Comparison of ENCODE assay signal across 1 cellular context in the genomic region with DNA sequence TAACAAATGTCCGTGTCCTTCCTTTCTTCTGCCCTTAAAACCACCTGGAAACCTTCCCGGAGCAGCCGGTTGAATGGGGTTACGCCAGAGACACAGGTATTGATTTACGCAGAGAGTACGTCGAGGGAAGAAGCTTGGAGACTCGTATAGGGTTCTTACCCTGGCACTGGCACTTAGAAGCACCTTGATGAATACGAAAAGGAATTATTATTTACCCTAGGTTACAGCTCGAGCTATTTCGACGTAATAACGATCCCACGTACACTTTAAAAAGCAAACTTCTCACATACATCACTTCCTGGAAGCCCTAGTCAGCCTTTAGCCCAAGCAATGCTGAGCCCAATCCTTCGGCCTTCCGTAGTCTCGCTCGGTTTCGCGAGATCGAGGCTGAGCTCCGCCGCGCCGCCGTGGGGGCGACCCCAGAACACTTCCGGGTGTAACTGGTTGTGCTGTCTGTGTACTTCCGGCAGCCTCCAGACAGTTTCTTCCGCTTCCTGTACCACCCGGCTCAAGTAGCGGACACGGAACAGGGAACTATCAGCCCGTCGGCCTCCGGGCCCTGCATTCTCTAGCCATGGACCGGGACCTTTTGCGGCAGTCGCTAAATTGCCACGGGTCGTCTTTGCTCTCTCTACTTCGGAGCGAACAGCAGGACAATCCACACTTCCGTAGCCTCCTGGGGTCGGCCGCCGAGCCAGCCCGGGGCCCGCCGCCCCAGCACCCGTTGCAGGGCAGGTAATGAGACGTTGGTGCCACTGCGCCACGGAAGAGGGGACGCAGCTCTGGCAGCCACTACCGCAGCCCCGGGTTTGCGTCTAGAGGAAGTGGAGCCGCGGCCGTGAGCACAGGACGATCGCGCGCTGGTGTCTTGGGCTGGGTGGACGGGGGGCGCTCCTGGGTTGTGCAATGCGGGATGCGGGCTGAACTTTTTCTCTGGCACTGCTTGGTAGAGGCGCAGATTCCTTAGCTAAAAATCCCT.
TF ChIP-seq lines count a peak whose summit lies in the region.

A gene with protein sequence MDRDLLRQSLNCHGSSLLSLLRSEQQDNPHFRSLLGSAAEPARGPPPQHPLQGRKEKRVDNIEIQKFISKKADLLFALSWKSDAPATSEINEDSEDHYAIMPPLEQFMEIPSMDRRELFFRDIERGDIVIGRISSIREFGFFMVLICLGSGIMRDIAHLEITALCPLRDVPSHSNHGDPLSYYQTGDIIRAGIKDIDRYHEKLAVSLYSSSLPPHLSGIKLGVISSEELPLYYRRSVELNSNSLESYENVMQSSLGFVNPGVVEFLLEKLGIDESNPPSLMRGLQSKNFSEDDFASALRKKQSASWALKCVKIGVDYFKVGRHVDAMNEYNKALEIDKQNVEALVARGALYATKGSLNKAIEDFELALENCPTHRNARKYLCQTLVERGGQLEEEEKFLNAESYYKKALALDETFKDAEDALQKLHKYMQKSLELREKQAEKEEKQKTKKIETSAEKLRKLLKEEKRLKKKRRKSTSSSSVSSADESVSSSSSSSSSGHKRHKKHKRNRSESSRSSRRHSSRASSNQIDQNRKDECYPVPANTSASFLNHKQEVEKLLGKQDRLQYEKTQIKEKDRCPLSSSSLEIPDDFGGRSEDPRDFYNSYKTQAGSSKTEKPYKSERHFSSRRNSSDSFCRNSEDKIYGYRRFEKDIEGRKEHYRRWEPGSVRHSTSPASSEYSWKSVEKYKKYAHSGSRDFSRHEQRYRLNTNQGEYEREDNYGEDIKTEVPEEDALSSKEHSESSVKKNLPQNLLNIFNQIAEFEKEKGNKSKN (plus strand): TSS at position 476 of the 979 bp plus-strand sequence. CDS start 99 bp downstream, at position 575.

TF ChIP-seq in HepG2, 621 proteins besides CTCF, POLR2A, EP300 and RAD21 (continued from another document and continues in another):
- TF ChIP-seq, protein P1, sequence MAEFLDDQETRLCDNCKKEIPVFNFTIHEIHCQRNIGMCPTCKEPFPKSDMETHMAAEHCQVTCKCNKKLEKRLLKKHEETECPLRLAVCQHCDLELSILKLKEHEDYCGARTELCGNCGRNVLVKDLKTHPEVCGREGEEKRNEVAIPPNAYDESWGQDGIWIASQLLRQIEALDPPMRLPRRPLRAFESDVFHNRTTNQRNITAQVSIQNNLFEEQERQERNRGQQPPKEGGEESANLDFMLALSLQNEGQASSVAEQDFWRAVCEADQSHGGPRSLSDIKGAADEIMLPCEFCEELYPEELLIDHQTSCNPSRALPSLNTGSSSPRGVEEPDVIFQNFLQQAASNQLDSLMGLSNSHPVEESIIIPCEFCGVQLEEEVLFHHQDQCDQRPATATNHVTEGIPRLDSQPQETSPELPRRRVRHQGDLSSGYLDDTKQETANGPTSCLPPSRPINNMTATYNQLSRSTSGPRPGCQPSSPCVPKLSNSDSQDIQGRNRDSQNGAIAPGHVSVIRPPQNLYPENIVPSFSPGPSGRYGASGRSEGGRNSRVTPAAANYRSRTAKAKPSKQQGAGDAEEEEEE (CRISPR knock-in tag; IDR thresholded peaks at IDR 0.05; ENCODE audit: borderline replicate concordance), result no peak
- no peak for TF ChIP-seq ZNF850 (CRISPR knock-in tag; conservative IDR thresholded peaks at IDR 0.05)
- TF ChIP-seq CEBPB (IDR thresholded peaks at IDR 0.05; ENCODE audit: borderline replicate concordance, low read depth, low read length), result peak; percentile 85
- no peak for TF ChIP-seq SCMH1 (CRISPR knock-in tag; IDR thresholded peaks at IDR 0.05; ENCODE audit: borderline replicate concordance)
- TF ChIP-seq ARNT2 (CRISPR knock-in tag; IDR thresholded peaks at IDR 0.05; ENCODE audit: low read depth), result peak; percentile 96
- TF ChIP-seq SMAD9 (CRISPR knock-in tag; IDR thresholded peaks at IDR 0.05), result no peak
- no peak for TF ChIP-seq ZNF749 (CRISPR knock-in tag; IDR thresholded peaks at IDR 0.05; ENCODE audit: borderline replicate concordance)
- no peak for TF ChIP-seq ZNF530 (CRISPR knock-in tag; IDR thresholded peaks at IDR 0.05; ENCODE audit: low read depth)
- TF ChIP-seq ZNF496 (CRISPR knock-in tag; IDR thresholded peaks at IDR 0.05; ENCODE audit: insufficient replicate concordance), result no peak
- no peak for TF ChIP-seq SMARCC2 (IDR thresholded peaks at IDR 0.05)
- TF ChIP-seq ZIK1 (CRISPR knock-in tag; IDR thresholded peaks at IDR 0.05; ENCODE audit: borderline replicate concordance, low read depth), result 0 out of 2 replicates have a peak, but pooled peaks have one; percentile 36
- TF ChIP-seq, protein P2, sequence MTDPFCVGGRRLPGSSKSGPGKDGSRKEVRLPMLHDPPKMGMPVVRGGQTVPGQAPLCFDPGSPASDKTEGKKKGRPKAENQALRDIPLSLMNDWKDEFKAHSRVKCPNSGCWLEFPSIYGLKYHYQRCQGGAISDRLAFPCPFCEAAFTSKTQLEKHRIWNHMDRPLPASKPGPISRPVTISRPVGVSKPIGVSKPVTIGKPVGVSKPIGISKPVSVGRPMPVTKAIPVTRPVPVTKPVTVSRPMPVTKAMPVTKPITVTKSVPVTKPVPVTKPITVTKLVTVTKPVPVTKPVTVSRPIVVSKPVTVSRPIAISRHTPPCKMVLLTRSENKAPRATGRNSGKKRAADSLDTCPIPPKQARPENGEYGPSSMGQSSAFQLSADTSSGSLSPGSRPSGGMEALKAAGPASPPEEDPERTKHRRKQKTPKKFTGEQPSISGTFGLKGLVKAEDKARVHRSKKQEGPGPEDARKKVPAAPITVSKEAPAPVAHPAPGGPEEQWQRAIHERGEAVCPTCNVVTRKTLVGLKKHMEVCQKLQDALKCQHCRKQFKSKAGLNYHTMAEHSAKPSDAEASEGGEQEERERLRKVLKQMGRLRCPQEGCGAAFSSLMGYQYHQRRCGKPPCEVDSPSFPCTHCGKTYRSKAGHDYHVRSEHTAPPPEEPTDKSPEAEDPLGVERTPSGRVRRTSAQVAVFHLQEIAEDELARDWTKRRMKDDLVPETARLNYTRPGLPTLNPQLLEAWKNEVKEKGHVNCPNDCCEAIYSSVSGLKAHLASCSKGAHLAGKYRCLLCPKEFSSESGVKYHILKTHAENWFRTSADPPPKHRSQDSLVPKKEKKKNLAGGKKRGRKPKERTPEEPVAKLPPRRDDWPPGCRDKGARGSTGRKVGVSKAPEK (CRISPR knock-in tag; IDR thresholded peaks at IDR 0.05; ENCODE audit: borderline replicate concordance), result peak; percentile 63; the same call in 1 of the 2 replicates
- TF ChIP-seq GPN1 (CRISPR knock-in tag; IDR thresholded peaks at IDR 0.05; ENCODE audit: borderline replicate concordance), result no peak
- TF ChIP-seq, protein P3, sequence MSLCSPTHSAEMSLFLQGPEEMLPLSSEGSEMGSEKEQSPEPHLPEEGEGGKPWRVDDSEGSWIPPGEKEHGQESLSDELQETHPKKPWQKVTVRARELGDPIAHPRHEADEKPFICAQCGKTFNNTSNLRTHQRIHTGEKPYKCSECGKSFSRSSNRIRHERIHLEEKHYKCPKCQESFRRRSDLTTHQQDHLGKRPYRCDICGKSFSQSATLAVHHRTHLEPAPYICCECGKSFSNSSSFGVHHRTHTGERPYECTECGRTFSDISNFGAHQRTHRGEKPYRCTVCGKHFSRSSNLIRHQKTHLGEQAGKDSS (CRISPR knock-in tag; IDR thresholded peaks at IDR 0.05; ENCODE audit: borderline replicate concordance, low read depth), result peak; percentile 63; the same call in 1 of the 2 replicates
- TF ChIP-seq ZNF430 (CRISPR knock-in tag; IDR thresholded peaks at IDR 0.05), result peak; percentile 69
- no peak for TF ChIP-seq IRX3 (CRISPR knock-in tag; IDR thresholded peaks at IDR 0.05; ENCODE audit: borderline replicate concordance, low read depth)
- TF ChIP-seq HOXD1 (CRISPR knock-in tag; IDR thresholded peaks at IDR 0.05), result no peak
- no peak; the same call in 1 of the 2 replicates for TF ChIP-seq ZNF333 (CRISPR knock-in tag; IDR thresholded peaks at IDR 0.05; ENCODE audit: borderline replicate concordance)
- TF ChIP-seq, protein P4, sequence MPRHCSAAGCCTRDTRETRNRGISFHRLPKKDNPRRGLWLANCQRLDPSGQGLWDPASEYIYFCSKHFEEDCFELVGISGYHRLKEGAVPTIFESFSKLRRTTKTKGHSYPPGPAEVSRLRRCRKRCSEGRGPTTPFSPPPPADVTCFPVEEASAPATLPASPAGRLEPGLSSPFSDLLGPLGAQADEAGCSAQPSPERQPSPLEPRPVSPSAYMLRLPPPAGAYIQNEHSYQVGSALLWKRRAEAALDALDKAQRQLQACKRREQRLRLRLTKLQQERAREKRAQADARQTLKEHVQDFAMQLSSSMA (CRISPR knock-in tag; IDR thresholded peaks at IDR 0.05), result peak; percentile 94; the same call in 1 of the 2 replicates
- TF ChIP-seq, protein P5, sequence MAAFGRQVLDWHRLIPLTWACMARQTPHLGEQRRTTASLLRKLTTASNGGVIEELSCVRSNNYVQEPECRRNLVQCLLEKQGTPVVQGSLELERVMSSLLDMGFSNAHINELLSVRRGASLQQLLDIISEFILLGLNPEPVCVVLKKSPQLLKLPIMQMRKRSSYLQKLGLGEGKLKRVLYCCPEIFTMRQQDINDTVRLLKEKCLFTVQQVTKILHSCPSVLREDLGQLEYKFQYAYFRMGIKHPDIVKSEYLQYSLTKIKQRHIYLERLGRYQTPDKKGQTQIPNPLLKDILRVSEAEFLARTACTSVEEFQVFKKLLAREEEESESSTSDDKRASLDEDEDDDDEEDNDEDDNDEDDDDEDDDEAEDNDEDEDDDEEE (CRISPR knock-in tag; IDR thresholded peaks at IDR 0.05), result peak; percentile 6; the same call in 1 of the 2 replicates
- TF ChIP-seq PITX1 (CRISPR knock-in tag; IDR thresholded peaks at IDR 0.05), result peak; percentile 57; the same call in 1 of the 2 replicates
- no peak for TF ChIP-seq SOX6 (IDR thresholded peaks at IDR 0.05)
- peak; percentile 74; the same call in 1 of the 2 replicates for TF ChIP-seq SOX6 (CRISPR knock-in tag; IDR thresholded peaks at IDR 0.05)
- peak; percentile 16; the same call in 1 of the 2 replicates for TF ChIP-seq ZNF441 (CRISPR knock-in tag; IDR thresholded peaks at IDR 0.05; ENCODE audit: borderline replicate concordance)
- TF ChIP-seq, protein P6, sequence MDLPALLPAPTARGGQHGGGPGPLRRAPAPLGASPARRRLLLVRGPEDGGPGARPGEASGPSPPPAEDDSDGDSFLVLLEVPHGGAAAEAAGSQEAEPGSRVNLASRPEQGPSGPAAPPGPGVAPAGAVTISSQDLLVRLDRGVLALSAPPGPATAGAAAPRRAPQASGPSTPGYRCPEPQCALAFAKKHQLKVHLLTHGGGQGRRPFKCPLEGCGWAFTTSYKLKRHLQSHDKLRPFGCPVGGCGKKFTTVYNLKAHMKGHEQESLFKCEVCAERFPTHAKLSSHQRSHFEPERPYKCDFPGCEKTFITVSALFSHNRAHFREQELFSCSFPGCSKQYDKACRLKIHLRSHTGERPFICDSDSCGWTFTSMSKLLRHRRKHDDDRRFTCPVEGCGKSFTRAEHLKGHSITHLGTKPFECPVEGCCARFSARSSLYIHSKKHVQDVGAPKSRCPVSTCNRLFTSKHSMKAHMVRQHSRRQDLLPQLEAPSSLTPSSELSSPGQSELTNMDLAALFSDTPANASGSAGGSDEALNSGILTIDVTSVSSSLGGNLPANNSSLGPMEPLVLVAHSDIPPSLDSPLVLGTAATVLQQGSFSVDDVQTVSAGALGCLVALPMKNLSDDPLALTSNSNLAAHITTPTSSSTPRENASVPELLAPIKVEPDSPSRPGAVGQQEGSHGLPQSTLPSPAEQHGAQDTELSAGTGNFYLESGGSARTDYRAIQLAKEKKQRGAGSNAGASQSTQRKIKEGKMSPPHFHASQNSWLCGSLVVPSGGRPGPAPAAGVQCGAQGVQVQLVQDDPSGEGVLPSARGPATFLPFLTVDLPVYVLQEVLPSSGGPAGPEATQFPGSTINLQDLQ (CRISPR knock-in tag; IDR thresholded peaks at IDR 0.05), result no peak; the same call in 1 of the 2 replicates
- no peak for TF ChIP-seq ZNF746 (CRISPR knock-in tag; IDR thresholded peaks at IDR 0.05)
- no peak for TF ChIP-seq TBP (CRISPR knock-in tag; IDR thresholded peaks at IDR 0.05)
- TF ChIP-seq, protein P7, sequence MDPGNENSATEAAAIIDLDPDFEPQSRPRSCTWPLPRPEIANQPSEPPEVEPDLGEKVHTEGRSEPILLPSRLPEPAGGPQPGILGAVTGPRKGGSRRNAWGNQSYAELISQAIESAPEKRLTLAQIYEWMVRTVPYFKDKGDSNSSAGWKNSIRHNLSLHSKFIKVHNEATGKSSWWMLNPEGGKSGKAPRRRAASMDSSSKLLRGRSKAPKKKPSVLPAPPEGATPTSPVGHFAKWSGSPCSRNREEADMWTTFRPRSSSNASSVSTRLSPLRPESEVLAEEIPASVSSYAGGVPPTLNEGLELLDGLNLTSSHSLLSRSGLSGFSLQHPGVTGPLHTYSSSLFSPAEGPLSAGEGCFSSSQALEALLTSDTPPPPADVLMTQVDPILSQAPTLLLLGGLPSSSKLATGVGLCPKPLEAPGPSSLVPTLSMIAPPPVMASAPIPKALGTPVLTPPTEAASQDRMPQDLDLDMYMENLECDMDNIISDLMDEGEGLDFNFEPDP (CRISPR knock-in tag; conservative IDR thresholded peaks at IDR 0.05), result 0 out of 2 replicates have a peak, but pooled peaks have one; percentile 20
- TF ChIP-seq CEBPG (CRISPR knock-in tag; IDR thresholded peaks at IDR 0.05), result peak; percentile 76
- peak; percentile 49; the same call in 1 of the 2 replicates for TF ChIP-seq HHEX (CRISPR knock-in tag; IDR thresholded peaks at IDR 0.05)
- no peak for TF ChIP-seq KDM6A (CRISPR knock-in tag; IDR thresholded peaks at IDR 0.05; ENCODE audit: low read depth)
- TF ChIP-seq TEAD2 (CRISPR knock-in tag; IDR thresholded peaks at IDR 0.05), result no peak
- peak; percentile 92 for TF ChIP-seq HOXA3 (CRISPR knock-in tag; IDR thresholded peaks at IDR 0.05)
- TF ChIP-seq IKZF4 (CRISPR knock-in tag; IDR thresholded peaks at IDR 0.05; ENCODE audit: borderline replicate concordance, low read depth, not compliant biosample characterization), result no peak
- 0 out of 2 replicates have a peak, but pooled peaks have one; percentile 60 for TF ChIP-seq ZNF124 (CRISPR knock-in tag; IDR thresholded peaks at IDR 0.05)
- no peak for TF ChIP-seq MTA3 (CRISPR knock-in tag; IDR thresholded peaks at IDR 0.05)
- TF ChIP-seq HNRNPLL (IDR thresholded peaks at IDR 0.05; ENCODE audit: low read depth, low read length, poor library complexity, severe bottlenecking), result peak; percentile 80
- TF ChIP-seq, protein P8, sequence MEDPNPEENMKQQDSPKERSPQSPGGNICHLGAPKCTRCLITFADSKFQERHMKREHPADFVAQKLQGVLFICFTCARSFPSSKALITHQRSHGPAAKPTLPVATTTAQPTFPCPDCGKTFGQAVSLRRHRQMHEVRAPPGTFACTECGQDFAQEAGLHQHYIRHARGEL (CRISPR knock-in tag; IDR thresholded peaks at IDR 0.05), result no peak
- TF ChIP-seq POLR2AphosphoS5 (IDR thresholded peaks at IDR 0.05; ENCODE audit: low read depth, low read length), result peak; percentile 92
- TF ChIP-seq RXRB (CRISPR knock-in tag; IDR thresholded peaks at IDR 0.05; ENCODE audit: borderline replicate concordance), result peak; percentile 66
